ENCODE assay signal across 9 cellular contexts in the genomic region with DNA sequence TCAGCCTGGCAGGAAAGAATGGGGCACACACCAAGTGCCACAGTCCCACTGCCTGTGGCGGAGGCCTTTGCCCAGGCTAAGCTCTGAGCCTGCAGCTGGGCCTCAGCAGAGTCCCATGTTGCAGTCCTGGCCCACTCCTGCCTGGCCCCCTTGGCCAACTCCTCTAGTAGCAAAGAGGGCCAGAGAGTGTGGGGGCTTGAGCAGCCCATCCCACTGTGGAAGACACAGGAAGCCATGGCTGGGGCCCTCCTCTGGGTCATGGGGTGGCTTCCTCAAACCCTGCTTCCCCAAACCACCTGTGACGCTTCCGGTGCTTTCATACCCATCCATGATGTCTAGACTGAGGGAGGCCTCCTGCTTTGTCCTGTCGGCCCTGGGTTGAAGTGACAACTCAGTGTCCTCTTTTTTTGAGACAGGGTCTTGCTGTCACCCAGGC. TPM values are rescaled to one million over a fixed set of nuclear protein-coding genes. Genes with fewer than 3 reads are reported as not detected.
DNase-seq lines count a peak whose midpoint lies in the region; ATAC-seq and TF ChIP-seq lines count a peak whose summit lies in the region.
"Had no signal": no experiment of that assay in that cellular context is flagged by ENCODE, and none has a peak within 500 bp of the region (broad histone marks: within the 10 kb centered on the region; RNA-seq: fewer than 3 reads in every experiment).

No MANE protein-coding gene starts in this region.

- peaks cover 18% of the 10 kb centered on the region for H4K20me1 ChIP-seq in MM.1S (ENCODE audit: insufficient read depth, low read length)
- peaks cover 82% of the 10 kb centered on the region for H4K20me1 ChIP-seq in osteoblast (ENCODE audit: insufficient read depth, low read length)

- no peaks in the 10 kb centered on the region for H3K9me2 ChIP-seq in MM.1S (replicated peaks; ENCODE audit: insufficient read depth, low read length)

- ATAC-seq in HG03045 (IDR thresholded peaks at IDR 0.05; ENCODE audit: unreplicated experiment): no peak

- H2AFZ ChIP-seq in MM.1S (ENCODE audit: low read length): no peak overlapping the region
- H2AFZ ChIP-seq in osteoblast (ENCODE audit: low read length): no peak overlapping the region

- H3K4me2 ChIP-seq in MM.1S (ENCODE audit: low read depth, low read length): peak overlapping the region; percentile 93; the same call in 1 of the 2 replicates
- no peak overlapping the region for H3K4me2 ChIP-seq in osteoblast (ENCODE audit: insufficient read depth, low read length)

- H3K27ac Mint-ChIP-seq in activated naive CD8-positive, alpha-beta T cell treated with anti-CD3 and anti-CD28 coated beads for 36 hours: peak overlapping the region; percentile 75

- H3F3A ChIP-seq in MM.1S (ENCODE audit: insufficient read depth, low read length): peaks cover 85% of the 10 kb centered on the region

- H3K4me1 Mint-ChIP-seq in activated naive CD8-positive, alpha-beta T cell treated with anti-CD3 and anti-CD28 coated beads for 36 hours: peaks cover 85% of the 10 kb centered on the region

- H3K9ac ChIP-seq in MM.1S (ENCODE audit: low read length): no peak overlapping the region

- H3K4me3 ChIP-seq in GM12865 (ENCODE audit: low read depth, low read length) (no peak overlapping the region), MM.1S (ENCODE audit: low read length) (no peak overlapping the region), osteoblast (ENCODE audit: insufficient read depth, low read length) (no peak overlapping the region)
- H3K4me3 ChIP-seq: SJSA1 had no signal

- peaks cover under 1% of the 10 kb centered on the region for H3K27me3 Mint-ChIP-seq in activated naive CD8-positive, alpha-beta T cell treated with anti-CD3 and anti-CD28 coated beads for 36 hours

- TF ChIP-seq CTCF in GM12865 (IDR thresholded peaks at IDR 0.05; ENCODE audit: insufficient read depth, low read depth, low read length, missing control alignments): no peak
- TF ChIP-seq CTCF in MM.1S (IDR thresholded peaks at IDR 0.05; ENCODE audit: low read length): no peak
- TF ChIP-seq CTCF in osteoblast (IDR thresholded peaks at IDR 0.05; ENCODE audit: extremely low read depth, low read depth, low read length): no peak

- peaks cover 76% of the 10 kb centered on the region for H3K36me3 Mint-ChIP-seq in activated naive CD8-positive, alpha-beta T cell treated with anti-CD3 and anti-CD28 coated beads for 36 hours

- H3K4me1 ChIP-seq in MM.1S (ENCODE audit: low read length) (peaks cover 48% of the 10 kb centered on the region), osteoblast (ENCODE audit: insufficient read depth, low read length) (peaks cover 26% of the 10 kb centered on the region)

- H3K79me2 ChIP-seq in MM.1S (ENCODE audit: low read length) (peaks cover 65% of the 10 kb centered on the region), osteoblast (ENCODE audit: insufficient read depth, low read length) (peaks cover 60% of the 10 kb centered on the region)

- H3K9me3 ChIP-seq in MM.1S (replicated peaks; ENCODE audit: insufficient read depth, low read length) (no peaks in the 10 kb centered on the region), osteoblast (ENCODE audit: low read depth, low read length) (no peaks in the 10 kb centered on the region)
- H3K9me3 ChIP-seq: SJSA1 had no signal

- DNase-seq in GM12865 (ENCODE audit: low read depth) (peak; percentile 57), MM.1S (no peak), osteoblast (ENCODE audit: insufficient read length, low spot score, missing footprints) (peak; percentile 72), NCI-H2029 (lab: John Stamatoyannopoulos, UW) (no peak), islet precursor cell (no peak), NCI-H526 treated with DMSO at 0.1 percent for 48 hours (lab: John Stamatoyannopoulos, UW) (no peak)
- DNase-seq in activated naive CD8-positive, alpha-beta T cell treated with anti-CD3 and anti-CD28 coated beads for 36 hours: no peak

- no peaks in the 10 kb centered on the region for H3K27me3 ChIP-seq in MM.1S (replicated peaks; ENCODE audit: insufficient read depth, low read length)
- H3K27me3 ChIP-seq in osteoblast (ENCODE audit: insufficient read depth, low read length): no peaks in the 10 kb centered on the region
- H3K27me3 ChIP-seq: SJSA1 had no signal

- H3K9me3 Mint-ChIP-seq in activated naive CD8-positive, alpha-beta T cell treated with anti-CD3 and anti-CD28 coated beads for 36 hours: no peaks in the 10 kb centered on the region

- H3K27ac ChIP-seq in MM.1S (ENCODE audit: low read length): peak overlapping the region; percentile 98; the same call in 1 of the 2 replicates
- H3K27ac ChIP-seq in osteoblast (ENCODE audit: low read depth, low read length): no peak overlapping the region
- H3K27ac ChIP-seq: SJSA1 had no signal

- peaks cover 8% of the 10 kb centered on the region for H3K36me3 ChIP-seq in MM.1S (replicated peaks; ENCODE audit: insufficient read depth, low read length)
- H3K36me3 ChIP-seq in osteoblast (ENCODE audit: insufficient read depth, low read length): peaks cover 56% of the 10 kb centered on the region

- peak overlapping the region; percentile 4 for H3K4me3 Mint-ChIP-seq in activated naive CD8-positive, alpha-beta T cell treated with anti-CD3 and anti-CD28 coated beads for 36 hours

RNA-seq across cellular contexts. Expression of a gene that starts 5.8 kb away (rescaled TPM):
- total RNA-seq in activated naive CD8-positive, alpha-beta T cell treated with anti-CD3 and anti-CD28 coated beads for 36 hours: 100 to 1,000 TPM; 104 to 113 TPM
- 25.9 and 34.7 TPM in 2 replicates for total RNA-seq in osteoblast

RNA-seq across cellular contexts. Expression of a gene that starts 6.4 kb away (rescaled TPM):
- 100 to 1,000 TPM; 806 to 814 TPM for total RNA-seq in activated naive CD8-positive, alpha-beta T cell treated with anti-CD3 and anti-CD28 coated beads for 36 hours
- total RNA-seq in osteoblast: 494 and 590 TPM in 2 replicates

RNA-seq across cellular contexts. Expression of a gene that starts 24.7 kb away (rescaled TPM):
- 10 to 100 TPM; 62.9 to 65.0 TPM for total RNA-seq in activated naive CD8-positive, alpha-beta T cell treated with anti-CD3 and anti-CD28 coated beads for 36 hours
- 21.8 and 23.5 TPM in 2 replicates for total RNA-seq in osteoblast

RNA-seq across cellular contexts. Expression of a gene that starts 43.8 kb away (rescaled TPM):
- under 1 TPM; 0.26 to 0.27 TPM for total RNA-seq in activated naive CD8-positive, alpha-beta T cell treated with anti-CD3 and anti-CD28 coated beads for 36 hours
- under 0.01 TPM in 2 replicates for total RNA-seq in osteoblast

Comparison
In these comparisons a context has a peak if more than half of its experiments do, and no peak if none do; other contexts are left out.
1. DNase-seq: peak in GM12865 (single experiment) and osteoblast (single experiment); none in MM.1S (single experiment), activated naive CD8-positive, alpha-beta T cell treated with anti-CD3 and anti-CD28 coated beads for 36 hours (single experiment), NCI-H2029 (single experiment), islet precursor cell (single experiment) and NCI-H526 treated with DMSO at 0.1 percent for 48 hours (single experiment).